17 cellular contexts compared by ENCODE assay signal in genomic region chr2:12821656-12822055, GRCh38.
"Had no signal": no experiment of that assay in that cellular context is flagged by ENCODE, and none has a peak within 500 bp of the region (broad histone marks: within the 10 kb centered on the region; RNA-seq: fewer than 3 reads in every experiment).

No MANE protein-coding gene starts in this region.

- H3K27ac Mint-ChIP-seq: activated T-helper 2 cell treated with anti-CD3 and anti-CD28 coated beads, Interferon-gamma antibody, Interleukin-2, Interleukin-4, amounts not matched to agents 10 μg/mL and 5 μg/mL and 100 μg/mL, durations not matched to agents 14 hours and 24 hours and 36 hours; naive thymus-derived CD8-positive, alpha-beta T cell had no signal

- H3K9me3 ChIP-seq: ovary, psoas muscle, vagina had no signal

- DNase-seq: activated naive CD4-positive, alpha-beta T cell treated with Interleukin-2 at 50 U/mL for 16 hours; dermis blood vessel endothelial cell; effector memory CD4-positive, alpha-beta T cell; naive thymus-derived CD8-positive, alpha-beta T cell; ovary; psoas muscle; right cardiac atrium; SIG-M5; stimulated activated CD8-positive, alpha-beta memory T cell treated with anti-CD3 and anti-CD28 coated beads, Interleukin-4, amount 100 ng/mL, for 48 hours; T-cell; T-helper 9 cell; trophoblast cell had no signal

- H3K4me3 ChIP-seq: ovary, psoas muscle, smooth muscle cell, vagina had no signal

- H3K36me3 ChIP-seq: ovary, vagina had no signal

- H3K9me3 Mint-ChIP-seq: activated T-helper 2 cell treated with anti-CD3 and anti-CD28 coated beads, Interferon-gamma antibody, Interleukin-2, Interleukin-4, amounts not matched to agents 10 μg/mL and 5 μg/mL and 100 μg/mL, durations not matched to agents 14 hours and 24 hours and 36 hours; naive thymus-derived CD8-positive, alpha-beta T cell; stimulated activated naive CD8-positive, alpha-beta T cell treated with anti-CD3 and anti-CD28 coated beads, Interleukin-15, Interleukin-2, amounts not matched to agents 100 ng/mL and 50 ng/mL, for 24 hours; T-cell had no signal

- H3K27me3 ChIP-seq: ovary, vagina had no signal

- ATAC-seq: naive thymus-derived CD8-positive, alpha-beta T cell; psoas muscle; right cardiac atrium; SK-N-SH treated with all-trans-retinoic acid at 6 μM for 48 hours; T-cell had no signal

- H3K36me3 Mint-ChIP-seq: T-cell had no signal

- H3K27ac ChIP-seq: ovary, psoas muscle, vagina had no signal

- H3K4me3 Mint-ChIP-seq: naive thymus-derived CD8-positive, alpha-beta T cell; stimulated activated naive CD8-positive, alpha-beta T cell treated with anti-CD3 and anti-CD28 coated beads, Interleukin-15, Interleukin-2, amounts not matched to agents 100 ng/mL and 50 ng/mL, for 24 hours; T-cell had no signal
